In genomic region chr22:23884133-23884532, GRCh38 we compare ENCODE assay signal across 21 cellular contexts. TPM values are rescaled to one million over a fixed set of nuclear protein-coding genes. Genes with fewer than 3 reads are reported as not detected.
"Had no signal": no experiment of that assay in that cellular context is flagged by ENCODE, and none has a peak within 500 bp of the region (broad histone marks: within the 10 kb centered on the region; RNA-seq: fewer than 3 reads in every experiment).

No MANE protein-coding gene starts in this region.

- H3K27me3 Mint-ChIP-seq: memory B cell; naive thymus-derived CD4-positive, alpha-beta T cell; progenitor cell of endocrine pancreas; stimulated activated naive CD8-positive, alpha-beta T cell treated with anti-CD3 and anti-CD28 coated beads, Interleukin-15, amount 100 ng/mL, for 72 hours had no signal

- H3K36me3 ChIP-seq: suprapubic skin, transverse colon had no signal

- H2AFZ ChIP-seq: hepatocyte, parathyroid adenoma had no signal

- H3K27me3 ChIP-seq: dorsolateral prefrontal cortex, heart left ventricle, hepatocyte, right lobe of liver, suprapubic skin, transverse colon had no signal

- H3K4me2 ChIP-seq: hepatocyte, smooth muscle cell had no signal

- H3K27ac Mint-ChIP-seq: naive thymus-derived CD4-positive, alpha-beta T cell; progenitor cell of endocrine pancreas had no signal

- H3K4me3 Mint-ChIP-seq: memory B cell; naive thymus-derived CD4-positive, alpha-beta T cell; stimulated activated naive CD8-positive, alpha-beta T cell treated with anti-CD3 and anti-CD28 coated beads, Interleukin-15, amount 100 ng/mL, for 72 hours had no signal

- ATAC-seq: left lobe of liver; naive thymus-derived CD4-positive, alpha-beta T cell had no signal

- H3K9me3 Mint-ChIP-seq: memory B cell; naive thymus-derived CD4-positive, alpha-beta T cell; stimulated activated naive CD8-positive, alpha-beta T cell treated with anti-CD3 and anti-CD28 coated beads, Interleukin-15, amount 100 ng/mL, for 72 hours had no signal

- H3K4me1 Mint-ChIP-seq: stimulated activated naive CD8-positive, alpha-beta T cell treated with anti-CD3 and anti-CD28 coated beads, Interleukin-15, amount 100 ng/mL, for 72 hours had no signal

- DNase-seq: effector CD4-positive, alpha-beta T cell; heart left ventricle; midbrain; naive thymus-derived CD4-positive, alpha-beta T cell; right lobe of liver; stimulated activated CD4-positive, alpha-beta T cell treated with anti-CD3 and anti-CD28 coated beads, Interleukin-12 subunit alpha, Interleukin-12 subunit beta, amount 100 ng/mL, for 4 hours; stimulated activated CD4-positive, alpha-beta T cell treated with anti-CD3 and anti-CD28 coated beads, Interleukin-1b, Interleukin-23, amount 100 ng/mL, for 48 hours; stimulated activated CD4-positive, alpha-beta T cell treated with anti-CD3 and anti-CD28 coated beads, Interleukin-4, amount 100 ng/mL, for 1 hour; stimulated activated CD8-positive, alpha-beta memory T cell treated with anti-CD3 and anti-CD28 coated beads, Interleukin-4, amount 100 ng/mL, for 48 hours; stimulated activated naive CD4-positive, alpha-beta T cell; stimulated activated naive CD8-positive, alpha-beta T cell treated with anti-CD3 and anti-CD28 coated beads, Interleukin-15, amount 100 ng/mL, for 72 hours; transverse colon had no signal

- H3K4me1 ChIP-seq: parathyroid adenoma, right lobe of liver, transverse colon had no signal

- H3K4me3 ChIP-seq: dorsolateral prefrontal cortex, heart left ventricle, hepatocyte, lung, right lobe of liver, smooth muscle cell, suprapubic skin, transverse colon had no signal

- H3K9me3 ChIP-seq: heart left ventricle, right lobe of liver, suprapubic skin, transverse colon had no signal

- H3K27ac ChIP-seq: heart left ventricle, hepatocyte, parathyroid adenoma, right lobe of liver, suprapubic skin, transverse colon had no signal

- H3K79me2 ChIP-seq: hepatocyte, parathyroid adenoma had no signal

- H3K9ac ChIP-seq: parathyroid adenoma had no signal

RNA-seq across cellular contexts. Expression of gene DERL3, which starts 45.3 kb away (rescaled TPM):
- polyA plus RNA-seq: naive thymus-derived CD4-positive, alpha-beta T cell had no signal
